8 cellular contexts compared by ENCODE assay signal in the genomic region with DNA sequence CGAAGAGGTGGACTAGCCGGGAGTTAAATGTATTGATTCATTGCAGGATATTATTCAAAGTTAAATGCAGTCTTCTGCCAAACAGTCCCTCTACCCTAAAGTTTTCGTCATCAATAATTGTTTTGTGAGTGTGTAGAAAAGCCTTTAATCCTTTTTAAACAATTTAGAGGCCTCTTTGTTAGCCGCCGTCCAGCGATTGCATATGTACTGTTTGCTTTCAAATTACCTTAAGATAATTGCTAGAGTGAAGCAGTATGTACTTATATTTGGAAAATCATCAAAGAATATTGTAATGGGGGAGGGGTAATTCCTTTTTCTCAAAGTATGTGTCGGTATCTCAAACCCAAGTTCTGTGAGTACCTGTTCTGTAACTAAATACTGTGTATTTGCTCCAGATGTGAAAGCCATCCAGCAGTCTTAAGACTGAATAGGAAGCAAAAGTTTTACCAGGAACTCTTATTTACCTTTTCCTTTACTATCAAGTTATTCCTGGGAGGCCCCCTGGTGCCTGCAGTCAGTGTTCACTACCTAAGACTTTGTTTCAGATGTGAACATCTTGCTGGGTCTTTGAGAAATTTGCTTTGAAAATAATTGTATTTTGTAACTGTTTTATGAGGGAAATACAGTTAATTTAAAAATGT. TPM values are rescaled to one million over a fixed set of nuclear protein-coding genes. Genes with fewer than 3 reads are reported as not detected.
DNase-seq lines count a peak whose midpoint lies in the region; ATAC-seq, FAIRE-seq and TF ChIP-seq lines count a peak whose summit lies in the region.

No MANE protein-coding gene starts in this region.

- peaks cover 59% of the 10 kb centered on the region for H3K4me1 Mint-ChIP-seq in activated CD4-positive, alpha-beta memory T cell treated with anti-CD3 and anti-CD28 coated beads for 36 hours (ENCODE audit: low read depth)

- H3K9me1 ChIP-seq in endothelial cell of umbilical vein (replicated peaks; ENCODE audit: control insufficient read depth, extremely low read depth, insufficient read depth, low read length) = no peaks in the 10 kb centered on the region

- FAIRE-seq in endothelial cell of umbilical vein (lab: Jason Lieb, UNC) = peak; percentile 69

- H3K36me3 ChIP-seq in endothelial cell of umbilical vein (ENCODE audit: control insufficient read depth in 2 of 2, extremely low read depth in 1 of 2, insufficient read depth in 2 of 2, low read length in 2 of 2) (no peaks in the 10 kb centered on the region), mucosa of rectum (ENCODE audit: control insufficient read depth in 2 of 2, insufficient read depth in 2 of 2, low read length in 2 of 2) (peaks cover 0 to 5% of the 10 kb centered on the region in 2 donors)

- dilution Hi-C loops in endothelial cell of umbilical vein (cut with MboI; ENCODE audit: extremely low pct_ligation_motif_present, low sequenced_read_pairs) = no loop called here

- TSS peak; percentile 34 for BruUV-seq in endothelial cell of umbilical vein (replicated peaks; lab: Mats Ljungman, UMichigan)

- H3K36me3 Mint-ChIP-seq in activated CD4-positive, alpha-beta memory T cell treated with anti-CD3 and anti-CD28 coated beads for 36 hours = peaks cover 7% of the 10 kb centered on the region

- peak overlapping the region; percentile 98 for H3K9ac ChIP-seq in endothelial cell of umbilical vein (replicated peaks; ENCODE audit: extremely low read depth, insufficient read depth, low read length)
- H3K9ac ChIP-seq in mucosa of rectum (ENCODE audit: low read depth in 1 of 2, low read length in 2 of 2) = peak overlapping the region; percentile 98 to 100

- peaks cover 63% of the 10 kb centered on the region for H3K79me2 ChIP-seq in endothelial cell of umbilical vein (ENCODE audit: control insufficient read depth, insufficient read depth, low read length)

- no peaks in the 10 kb centered on the region for H3K27me3 ChIP-seq in endothelial cell of umbilical vein (ENCODE audit: control insufficient read depth in 2 of 2, insufficient read depth in 2 of 2, low read length in 2 of 2)
- no peaks in the 10 kb centered on the region for H3K27me3 ChIP-seq in mucosa of rectum (ENCODE audit: control insufficient read depth in 2 of 2, insufficient read depth in 2 of 2, low read length in 2 of 2)

- H3K4me3 ChIP-seq in endothelial cell of umbilical vein (replicated peaks in 1 of 3; ENCODE audit: insufficient read depth in 1 of 3, low read depth in 1 of 3, low read length in 3 of 3) (peak overlapping the region; percentile 93 to 98 (median 98)), mucosa of rectum (ENCODE audit: low read length in 2 of 2) (peak overlapping the region; percentile 86 to 97)

- H3K4me3 Mint-ChIP-seq in activated CD4-positive, alpha-beta memory T cell treated with anti-CD3 and anti-CD28 coated beads for 36 hours = peak overlapping the region; percentile 85

- H3K4me2 ChIP-seq in endothelial cell of umbilical vein (ENCODE audit: insufficient read depth, low read length) = peak overlapping the region; percentile 99

- CTCF ChIA-PET in activated CD4-positive, alpha-beta memory T cell treated with anti-CD3 and anti-CD28 coated beads for 36 hours (lab: Charles Lee) = interaction anchor here (1.6 to 10.5 kb wide), 4 partner anchors 56 to 186 kb away, joined by 5 to 126 read pairs (median 8); no protein-coding TSS in a partner anchor
- CTCF ChIA-PET in endothelial cell of umbilical vein (lab: Charles Lee) = interaction anchor here (1.4 to 8.4 kb wide), 6 partner anchors 23 to 187 kb away, joined by 3 to 153 read pairs (median 14); no protein-coding TSS in a partner anchor

- DNase-seq in SIG-M5 treated with dmso at 0.1 percent for 504 hours (lab: John Stamatoyannopoulos, UW; ENCODE audit: unreplicated experiment) (peak; percentile 61), SIG-M5 (lab: John Stamatoyannopoulos, UW) (no peak), NCI-H2196 treated with DMSO at 0.1 percent for 48 hours (lab: John Stamatoyannopoulos, UW; ENCODE audit: unreplicated experiment) (peak; percentile 29), endothelial cell of umbilical vein (ENCODE audit: low read depth, low spot score) (peak; percentile 86), substantia nigra (lab: John Stamatoyannopoulos, UW) (peak in 23 of 49 donors; percentile 1 to 50 (median 12))
- peak; percentile 61 for DNase-seq in activated CD4-positive, alpha-beta memory T cell treated with anti-CD3 and anti-CD28 coated beads for 36 hours

- no peak for ATAC-seq in HG03457 (IDR thresholded peaks at IDR 0.05; ENCODE audit: unreplicated experiment)

- H3K4me1 ChIP-seq in endothelial cell of umbilical vein (ENCODE audit: control insufficient read depth, extremely low read depth, insufficient read depth, low read length) (peaks cover 12% of the 10 kb centered on the region), mucosa of rectum (ENCODE audit: control insufficient read depth in 2 of 2, insufficient read depth in 2 of 2, low read length in 2 of 2) (peaks cover 30 to 38% of the 10 kb centered on the region in 2 donors)

- POLR2A ChIA-PET in activated CD4-positive, alpha-beta memory T cell treated with anti-CD3 and anti-CD28 coated beads for 36 hours (lab: Charles Lee) = interaction anchor here (0.7 to 2.1 kb wide), 3 partner anchors 137 to 186 kb away, joined by 3 to 9 read pairs (median 4); no protein-coding TSS in a partner anchor
- POLR2A ChIA-PET in endothelial cell of umbilical vein (lab: Charles Lee) = no interaction called here

- peak; percentile 38 for TF ChIP-seq POLR2A in endothelial cell of umbilical vein (IDR thresholded peaks at IDR 0.05; ENCODE audit: low read depth, low read length)

- no peak overlapping the region for H2AFZ ChIP-seq in endothelial cell of umbilical vein (ENCODE audit: low read depth, low read length)

- H4K20me1 ChIP-seq in endothelial cell of umbilical vein (replicated peaks; ENCODE audit: control insufficient read depth, extremely low read depth, insufficient read depth, low read length) = peaks cover 6% of the 10 kb centered on the region

- H3K27me3 Mint-ChIP-seq in activated CD4-positive, alpha-beta memory T cell treated with anti-CD3 and anti-CD28 coated beads for 36 hours = no peaks in the 10 kb centered on the region

- intact Hi-C loops in activated CD4-positive, alpha-beta memory T cell treated with anti-CD3 and anti-CD28 coated beads for 36 hours (cut with micrococcal nuclease) = loop anchor here (1.0 to 5.0 kb wide), 3 partner anchors 41 to 187 kb away; no protein-coding TSS in a partner anchor
- intact Hi-C loops in endothelial cell of umbilical vein (cut with micrococcal nuclease) = loop anchor here (1.0 kb wide), 4 partner anchors 90 to 187 kb away; no protein-coding TSS in a partner anchor

- H3K27ac Mint-ChIP-seq in activated CD4-positive, alpha-beta memory T cell treated with anti-CD3 and anti-CD28 coated beads for 36 hours = peak overlapping the region; percentile 96

- H3K27ac ChIP-seq in endothelial cell of umbilical vein (ENCODE audit: insufficient read depth, low read depth, low read length) = peak overlapping the region; percentile 88
- peak overlapping the region; percentile 99 to 100 for H3K27ac ChIP-seq in mucosa of rectum (ENCODE audit: low read depth in 2 of 2, low read length in 2 of 2)
- H3K27ac ChIP-seq in substantia nigra (ENCODE audit: low read depth, low read length, poor library complexity, severe bottlenecking) = peak overlapping the region; percentile 98

- TF ChIP-seq CTCF in endothelial cell of umbilical vein (IDR thresholded peaks at IDR 0.05; ENCODE audit: extremely low read depth in 1 of 2, insufficient read depth in 1 of 2, low read depth in 1 of 2, low read length in 2 of 2) = peak; percentile 42 to 51

- H3K9me3 ChIP-seq in endothelial cell of umbilical vein (replicated peaks; ENCODE audit: control insufficient read depth, insufficient read depth, low read length) (no peaks in the 10 kb centered on the region), mucosa of rectum (ENCODE audit: control insufficient read depth in 2 of 2, low read length in 2 of 2) (no peaks in the 10 kb centered on the region)

- no peaks in the 10 kb centered on the region for H3K9me3 Mint-ChIP-seq in activated CD4-positive, alpha-beta memory T cell treated with anti-CD3 and anti-CD28 coated beads for 36 hours

TF ChIP-seq in endothelial cell of umbilical vein, 7 proteins besides CTCF, POLR2A, EP300 and RAD21:
- TF ChIP-seq POLR2AphosphoS5 (IDR thresholded peaks at IDR 0.05; ENCODE audit: insufficient read depth, low read depth, low read length) = peak; percentile 15
- TF ChIP-seq, protein P1, sequence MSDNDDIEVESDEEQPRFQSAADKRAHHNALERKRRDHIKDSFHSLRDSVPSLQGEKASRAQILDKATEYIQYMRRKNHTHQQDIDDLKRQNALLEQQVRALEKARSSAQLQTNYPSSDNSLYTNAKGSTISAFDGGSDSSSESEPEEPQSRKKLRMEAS (IDR thresholded peaks at IDR 0.05; ENCODE audit: insufficient read depth, insufficient read length) = no peak

RNA-seq across cellular contexts. Expression of a gene that starts 1.5 kb away (rescaled TPM):
- total RNA-seq in activated CD4-positive, alpha-beta memory T cell treated with anti-CD3 and anti-CD28 coated beads for 36 hours = 100 to 1,000 TPM; 238 to 256 TPM
- total RNA-seq in endothelial cell of umbilical vein = 157 and 163 TPM in 2 replicates
- polyA plus RNA-seq in endothelial cell of umbilical vein = 18.7 and 29.8 TPM in 2 replicates
- polyA plus RNA-seq in endothelial cell of umbilical vein (2011; cell fraction: cytosol; rRNA removed) = 26.6 and 29.2 TPM in 2 replicates
- polyA plus RNA-seq in endothelial cell of umbilical vein (2011; cell fraction: nucleus; rRNA removed) = 21.6 and 38.8 TPM in 2 replicates
- 70.9 and 91.3 TPM in 2 replicates for polyA plus RNA-seq in endothelial cell of umbilical vein (2012)
- polyA minus RNA-seq in endothelial cell of umbilical vein = 151 and 152 TPM in 2 replicates
- polyA minus RNA-seq in endothelial cell of umbilical vein (2011; cell fraction: cytosol; rRNA and poly(A)+ RNA removed) = 247 TPM
- 49.7 and 72.4 TPM in 2 replicates for polyA minus RNA-seq in endothelial cell of umbilical vein (2011; cell fraction: nucleus; rRNA and poly(A)+ RNA removed)

RNA-seq across cellular contexts. Expression of a gene that starts 57.5 kb away (rescaled TPM):
- 1 to 10 TPM in 1 of 2 experiments, under 1 TPM in 1; 0.92 to 1.1 TPM for total RNA-seq in activated CD4-positive, alpha-beta memory T cell treated with anti-CD3 and anti-CD28 coated beads for 36 hours
- total RNA-seq in endothelial cell of umbilical vein = 0.92 and 1.6 TPM in 2 replicates
- 0.06 TPM in 2 replicates for polyA plus RNA-seq in endothelial cell of umbilical vein
- polyA plus RNA-seq in endothelial cell of umbilical vein (2011; cell fraction: cytosol; rRNA removed) = not detected in 2 replicates
- polyA plus RNA-seq in endothelial cell of umbilical vein (2011; cell fraction: nucleus; rRNA removed) = 0.45 and 0.54 TPM in 2 replicates
- polyA plus RNA-seq in endothelial cell of umbilical vein (2012) = 0.24 TPM in 1 of 2 replicates, not detected in the other
- 0.21 and 0.70 TPM in 2 replicates for polyA minus RNA-seq in endothelial cell of umbilical vein
- not detected for polyA minus RNA-seq in endothelial cell of umbilical vein (2011; cell fraction: cytosol; rRNA and poly(A)+ RNA removed)
- 2.5 and 2.9 TPM in 2 replicates for polyA minus RNA-seq in endothelial cell of umbilical vein (2011; cell fraction: nucleus; rRNA and poly(A)+ RNA removed)
